10 cellular contexts compared by ENCODE assay signal in the genomic region with DNA sequence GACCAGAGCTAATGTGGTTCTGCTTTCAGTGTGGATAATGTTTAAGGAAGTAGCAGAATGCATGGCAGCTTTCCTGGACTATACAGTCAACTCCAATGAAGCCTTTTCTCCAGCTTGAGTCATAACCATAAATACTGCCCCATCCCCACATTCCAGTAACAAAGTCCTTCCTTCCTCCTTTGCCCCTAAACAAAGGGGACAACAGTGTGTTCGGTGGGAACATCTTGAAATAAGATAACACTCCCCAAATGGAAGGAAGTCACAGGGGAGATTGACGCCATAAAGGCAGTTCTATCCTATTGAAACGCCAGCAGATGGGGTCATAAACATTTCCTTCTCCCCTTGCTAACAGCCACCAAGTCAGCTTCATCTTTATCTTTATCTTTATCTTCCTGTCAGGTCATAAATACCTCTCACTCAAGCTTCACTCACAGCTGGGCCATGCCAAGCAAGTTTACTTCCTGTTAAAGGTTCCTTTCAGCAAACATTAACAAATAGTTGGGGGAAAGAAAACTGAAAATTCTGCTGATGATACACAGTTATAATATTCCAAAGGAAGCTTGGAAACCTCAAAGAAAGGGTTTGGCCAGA.
DNase-seq lines count a peak whose midpoint lies in the region; FAIRE-seq and TF ChIP-seq lines count a peak whose summit lies in the region.
"Had no signal": no experiment of that assay in that cellular context is flagged by ENCODE, and none has a peak within 500 bp of the region (broad histone marks: within the 10 kb centered on the region; RNA-seq: fewer than 3 reads in every experiment).

No MANE protein-coding gene starts in this region.

- no peaks in the 10 kb centered on the region for H4K20me1 ChIP-seq in OCI-LY7 (ENCODE audit: insufficient read depth, low read length)
- no peaks in the 10 kb centered on the region for H4K20me1 ChIP-seq in endothelial cell of umbilical vein (replicated peaks; ENCODE audit: control insufficient read depth, extremely low read depth, insufficient read depth, low read length)

- in situ Hi-C loops in transverse colon (cut with MboI; ENCODE audit: low pct_ligation_motif_present in 1 of 4, low pct_unique_long_range_greater_than_20kb in 1 of 4, low sequenced_read_pairs in 3 of 4), result no loop called here

- peak overlapping the region; percentile 22 for H3K27ac Mint-ChIP-seq in activated naive CD8-positive, alpha-beta T cell
- H3K27ac Mint-ChIP-seq in activated naive CD8-positive, alpha-beta T cell treated with anti-CD3 and anti-CD28 coated beads for 36 hours, result no peak overlapping the region

- H3K9me3 Mint-ChIP-seq in activated naive CD8-positive, alpha-beta T cell (ENCODE audit: low read depth), result no peaks in the 10 kb centered on the region
- no peaks in the 10 kb centered on the region for H3K9me3 Mint-ChIP-seq in activated naive CD8-positive, alpha-beta T cell treated with anti-CD3 and anti-CD28 coated beads for 36 hours
- H3K9me3 Mint-ChIP-seq: central memory CD8-positive, alpha-beta T cell had no signal

- H3K36me3 ChIP-seq in OCI-LY7 (ENCODE audit: insufficient read depth, low read length) (no peaks in the 10 kb centered on the region), endothelial cell of umbilical vein (ENCODE audit: control insufficient read depth in 2 of 2, extremely low read depth in 1 of 2, insufficient read depth in 2 of 2, low read length in 2 of 2) (no peaks in the 10 kb centered on the region), transverse colon (no peaks in the 10 kb centered on the region), vagina (no peaks in the 10 kb centered on the region), ascending aorta (no peaks in the 10 kb centered on the region)

- H3K4me1 ChIP-seq in OCI-LY7 (ENCODE audit: insufficient read depth, low read length, poor library complexity, severe bottlenecking) (peaks cover 5% of the 10 kb centered on the region), endothelial cell of umbilical vein (ENCODE audit: control insufficient read depth, extremely low read depth, insufficient read depth, low read length) (peaks cover 74% of the 10 kb centered on the region), transverse colon (peaks cover 5 to 43% (median 15%) of the 10 kb centered on the region in 4 donors), vagina (peaks cover 24% of the 10 kb centered on the region), ascending aorta (no peaks in the 10 kb centered on the region)

- H3K4me2 ChIP-seq in OCI-LY7 (ENCODE audit: low read length) (no peak overlapping the region), endothelial cell of umbilical vein (ENCODE audit: insufficient read depth, low read length) (peak overlapping the region; percentile 72)

- H3K9me1 ChIP-seq in endothelial cell of umbilical vein (replicated peaks; ENCODE audit: control insufficient read depth, extremely low read depth, insufficient read depth, low read length), result no peaks in the 10 kb centered on the region

- POLR2A ChIA-PET in OCI-LY7 (lab: Charles Lee) (interaction anchor here (0.6 kb wide), 1 partner anchor 1742 kb away, joined by 3 read pairs; no protein-coding TSS in a partner anchor), endothelial cell of umbilical vein (lab: Charles Lee) (interaction anchor here (1.1 to 2.0 kb wide), 2 partner anchors 10 to 15 kb away, joined by 4 to 5 read pairs; no protein-coding TSS in a partner anchor)

- H3K27me3 Mint-ChIP-seq in activated naive CD8-positive, alpha-beta T cell, result no peaks in the 10 kb centered on the region
- H3K27me3 Mint-ChIP-seq in activated naive CD8-positive, alpha-beta T cell treated with anti-CD3 and anti-CD28 coated beads for 36 hours, result no peaks in the 10 kb centered on the region
- H3K27me3 Mint-ChIP-seq: central memory CD8-positive, alpha-beta T cell had no signal

- H3K9me3 ChIP-seq in OCI-LY7 (ENCODE audit: low read length), result no peaks in the 10 kb centered on the region
- H3K9me3 ChIP-seq in endothelial cell of umbilical vein (replicated peaks; ENCODE audit: control insufficient read depth, insufficient read depth, low read length), result no peaks in the 10 kb centered on the region
- H3K9me3 ChIP-seq in transverse colon, result no peaks in the 10 kb centered on the region
- H3K9me3 ChIP-seq in vagina, result no peaks in the 10 kb centered on the region
- no peaks in the 10 kb centered on the region for H3K9me3 ChIP-seq in ascending aorta

- no peak for TF ChIP-seq EP300 in transverse colon (IDR thresholded peaks at IDR 0.05; ENCODE audit: low read depth)

- peak; percentile 90 for FAIRE-seq in endothelial cell of umbilical vein (lab: Jason Lieb, UNC)

- no peaks in the 10 kb centered on the region for H3K9me2 ChIP-seq in OCI-LY7 (ENCODE audit: insufficient read depth, low read length)

- H3K27ac ChIP-seq in OCI-LY7 (ENCODE audit: low read depth, low read length, poor library complexity, severe bottlenecking), result no peak overlapping the region
- H3K27ac ChIP-seq in endothelial cell of umbilical vein (ENCODE audit: insufficient read depth, low read depth, low read length), result peak overlapping the region; percentile 90
- H3K27ac ChIP-seq in transverse colon, result peak overlapping the region; percentile 1 to 30 (median 17)
- no peak overlapping the region for H3K27ac ChIP-seq in vagina
- H3K27ac ChIP-seq in ascending aorta, result no peak overlapping the region
- H3K27ac ChIP-seq: C4-2B had no signal

- no peak for TF ChIP-seq CTCF in OCI-LY7 (conservative IDR thresholded peaks at IDR 0.05; ENCODE audit: low read length)
- TF ChIP-seq CTCF in endothelial cell of umbilical vein (IDR thresholded peaks at IDR 0.05; ENCODE audit: extremely low read depth in 1 of 2, insufficient read depth in 1 of 2, low read depth in 1 of 2, low read length in 2 of 2), result no peak
- no peak for TF ChIP-seq CTCF in transverse colon (IDR thresholded peaks at IDR 0.05)
- TF ChIP-seq CTCF in vagina (IDR thresholded peaks at IDR 0.05), result no peak
- TF ChIP-seq CTCF in ascending aorta (IDR thresholded peaks at IDR 0.05), result no peak

- peaks cover 74% of the 10 kb centered on the region for H3K4me1 Mint-ChIP-seq in activated naive CD8-positive, alpha-beta T cell (ENCODE audit: low read depth)
- H3K4me1 Mint-ChIP-seq in activated naive CD8-positive, alpha-beta T cell treated with anti-CD3 and anti-CD28 coated beads for 36 hours, result peaks cover 51% of the 10 kb centered on the region

- H3K27me3 ChIP-seq in endothelial cell of umbilical vein (ENCODE audit: control insufficient read depth in 2 of 2, insufficient read depth in 2 of 2, low read length in 2 of 2) (no peaks in the 10 kb centered on the region), transverse colon (peaks cover 3% of the 10 kb centered on the region), vagina (no peaks in the 10 kb centered on the region), ascending aorta (no peaks in the 10 kb centered on the region)

- no peak for DNase-seq in activated naive CD8-positive, alpha-beta T cell treated with anti-CD3 and anti-CD28 coated beads for 36 hours
- DNase-seq in OCI-LY7 (ENCODE audit: low spot score) (peak; percentile 29), endothelial cell of umbilical vein (ENCODE audit: low read depth, low spot score) (peak; percentile 88), transverse colon (peak; percentile 37), vagina (ENCODE audit: extremely low spot score in 2 of 2) (no peak), ascending aorta (ENCODE audit: low spot score in 2 of 2) (no peak), KG1 (lab: John Stamatoyannopoulos, UW) (no peak)

- peak overlapping the region; percentile 73 for H3K9ac ChIP-seq in endothelial cell of umbilical vein (replicated peaks; ENCODE audit: extremely low read depth, insufficient read depth, low read length)

- H2AFZ ChIP-seq in OCI-LY7 (ENCODE audit: low read length) (peak overlapping the region; percentile 73; the same call in 1 of the 2 replicates), endothelial cell of umbilical vein (ENCODE audit: low read depth, low read length) (no peak overlapping the region)

- no peak overlapping the region for H3K4me3 Mint-ChIP-seq in activated naive CD8-positive, alpha-beta T cell
- no peak overlapping the region for H3K4me3 Mint-ChIP-seq in activated naive CD8-positive, alpha-beta T cell treated with anti-CD3 and anti-CD28 coated beads for 36 hours
- H3K4me3 Mint-ChIP-seq: central memory CD8-positive, alpha-beta T cell had no signal

- BruUV-seq in OCI-LY7 (replicated peaks; lab: Mats Ljungman, UMichigan) (no TSS peak), endothelial cell of umbilical vein (replicated peaks; lab: Mats Ljungman, UMichigan) (no TSS peak)

- 11 to 28% methylated on average over 3 of the region's 3 CpGs for WGBS in transverse colon (ENCODE audit: low coverage in 1 of 2), 2 donors

- TF ChIP-seq POLR2A in endothelial cell of umbilical vein (IDR thresholded peaks at IDR 0.05; ENCODE audit: low read depth, low read length), result peak; percentile 7
- TF ChIP-seq POLR2A in transverse colon (IDR thresholded peaks at IDR 0.05), result no peak
- no peak for TF ChIP-seq POLR2A in vagina (IDR thresholded peaks at IDR 0.05)

- H3K4me3 ChIP-seq in OCI-LY7 (ENCODE audit: low read depth, low read length, poor library complexity, severe bottlenecking) (no peak overlapping the region), endothelial cell of umbilical vein (replicated peaks in 1 of 3; ENCODE audit: insufficient read depth in 1 of 3, low read depth in 1 of 3, low read length in 3 of 3) (no peak overlapping the region), transverse colon (no peak overlapping the region), vagina (no peak overlapping the region), ascending aorta (no peak overlapping the region)

- H3K36me3 Mint-ChIP-seq in activated naive CD8-positive, alpha-beta T cell, result peaks cover 2% of the 10 kb centered on the region
- peaks cover 4% of the 10 kb centered on the region for H3K36me3 Mint-ChIP-seq in activated naive CD8-positive, alpha-beta T cell treated with anti-CD3 and anti-CD28 coated beads for 36 hours

- dilution Hi-C loops in endothelial cell of umbilical vein (cut with MboI; ENCODE audit: extremely low pct_ligation_motif_present, low sequenced_read_pairs), result no loop called here

- intact Hi-C loops in OCI-LY7 (cut with micrococcal nuclease; ENCODE audit: unreplicated experiment) (no loop called here), endothelial cell of umbilical vein (cut with micrococcal nuclease) (loop anchor here (1.0 to 10.0 kb wide), 8 partner anchors 8 to 219 kb away; a partner anchor contains a TSS), transverse colon (cut with DNase I; ENCODE audit: low total_unique reads) (no loop called here), vagina (cut with DNase I) (no loop called here), ascending aorta (cut with DNase I) (no loop called here)

- no peaks in the 10 kb centered on the region for H3K79me2 ChIP-seq in OCI-LY7 (ENCODE audit: insufficient read depth, low read depth, low read length)
- H3K79me2 ChIP-seq in endothelial cell of umbilical vein (ENCODE audit: control insufficient read depth, insufficient read depth, low read length), result no peaks in the 10 kb centered on the region

- CTCF ChIA-PET in OCI-LY7 (lab: Charles Lee; ENCODE audit: unreplicated experiment), result no interaction called here
- CTCF ChIA-PET in endothelial cell of umbilical vein (lab: Charles Lee), result interaction anchor here (1.0 to 20.0 kb wide), 12 partner anchors 8 to 392 kb away, joined by 3 to 289 read pairs (median 4); no protein-coding TSS in a partner anchor

TF ChIP-seq in endothelial cell of umbilical vein, 7 proteins besides CTCF, POLR2A, EP300 and RAD21 (continues in another document):
- TF ChIP-seq POLR2AphosphoS5 (IDR thresholded peaks at IDR 0.05; ENCODE audit: insufficient read depth, low read depth, low read length), result peak; percentile 67

Comparison
In these comparisons a context has a peak if more than half of its experiments do, and no peak if none do; other contexts are left out.
1. DNase-seq: peak in OCI-LY7 (single experiment), endothelial cell of umbilical vein (single experiment) and transverse colon (single experiment); none in activated naive CD8-positive, alpha-beta T cell treated with anti-CD3 and anti-CD28 coated beads for 36 hours (single experiment), vagina (0 of 2), ascending aorta (0 of 2) and KG1 (single experiment).
2. H3K27ac ChIP-seq: peak in endothelial cell of umbilical vein (single experiment) and transverse colon (4 of 4); none in OCI-LY7 (single experiment), vagina (single experiment) and ascending aorta (0 of 2).